In the genomic region with DNA sequence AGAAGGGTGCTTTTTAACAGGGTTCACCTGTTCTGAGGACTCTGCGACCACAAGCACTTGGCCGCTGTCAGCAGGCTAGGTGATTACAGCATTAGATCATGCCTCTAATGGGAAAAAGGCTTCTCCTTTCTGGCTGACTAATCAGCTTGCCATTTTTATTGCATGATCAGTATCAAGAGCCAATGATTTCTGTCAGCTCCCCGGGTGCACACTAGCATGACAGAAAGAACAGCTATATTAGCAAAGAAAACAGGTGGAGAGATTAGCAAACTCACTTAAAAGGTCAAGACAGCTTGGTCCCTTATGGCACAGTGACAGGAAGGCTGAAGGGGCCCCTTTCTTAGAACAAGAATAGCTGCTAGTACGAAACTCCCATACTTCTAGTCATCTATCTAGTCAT, we compare ENCODE assay signal across 7 cellular contexts.
DNase-seq lines count a peak whose midpoint lies in the region; ATAC-seq and TF ChIP-seq lines count a peak whose summit lies in the region.

No MANE protein-coding gene starts in this region.

- no peak for TF ChIP-seq CTCF in fibroblast of lung (conservative IDR thresholded peaks at IDR 0.05 in 1 of 2, IDR thresholded peaks at IDR 0.05 in 1 of 2; ENCODE audit: low read depth in 1 of 2, low read length in 2 of 2)
- TF ChIP-seq CTCF in neural progenitor cell (IDR thresholded peaks at IDR 0.05) = no peak

- no peaks in the 10 kb centered on the region for H3K36me3 Mint-ChIP-seq in neural progenitor cell

- no peak overlapping the region for H3K27ac Mint-ChIP-seq in neural progenitor cell

- ATAC-seq in GM18508 (IDR thresholded peaks at IDR 0.05; ENCODE audit: insufficient read depth, unreplicated experiment) = peak; percentile 40
- ATAC-seq in GM21786 (IDR thresholded peaks at IDR 0.05; ENCODE audit: unreplicated experiment) = peak; percentile 39
- ATAC-seq in GM21526 (IDR thresholded peaks at IDR 0.05; ENCODE audit: low FRiP score, unreplicated experiment) = no peak

- H3K4me3 Mint-ChIP-seq in neural progenitor cell = no peak overlapping the region

- H2AFZ ChIP-seq in fibroblast of lung (ENCODE audit: low read length) (no peak overlapping the region), neural progenitor cell (replicated peaks) (no peak overlapping the region)

- H4K20me1 ChIP-seq in fibroblast of lung (ENCODE audit: control insufficient read depth, extremely low read depth, insufficient read depth, low read length) (no peaks in the 10 kb centered on the region), neural progenitor cell (ENCODE audit: low read depth) (no peaks in the 10 kb centered on the region)

- H3K27me3 ChIP-seq in MG63 (no peaks in the 10 kb centered on the region), fibroblast of lung (ENCODE audit: control insufficient read depth, insufficient read depth, low read length) (no peaks in the 10 kb centered on the region), neural progenitor cell (no peaks in the 10 kb centered on the region)

- H3K4me1 ChIP-seq in fibroblast of lung (ENCODE audit: control insufficient read depth, extremely low read depth, insufficient read depth, low read length) (peaks cover 25% of the 10 kb centered on the region), neural progenitor cell (no peaks in the 10 kb centered on the region)

- H3K36me3 ChIP-seq in MG63 (no peaks in the 10 kb centered on the region), fibroblast of lung (ENCODE audit: control insufficient read depth, insufficient read depth, low read length) (no peaks in the 10 kb centered on the region), neural progenitor cell (no peaks in the 10 kb centered on the region)

- no peak overlapping the region for H3K9ac ChIP-seq in fibroblast of lung (ENCODE audit: insufficient read depth, low read length)
- H3K9ac ChIP-seq in neural progenitor cell = no peak overlapping the region

- H3K4me2 ChIP-seq in fibroblast of lung (ENCODE audit: extremely low read depth, insufficient read depth, low read length) (peak overlapping the region; percentile 28), neural progenitor cell (no peak overlapping the region)

- H3K4me3 ChIP-seq in MG63 (no peak overlapping the region), fibroblast of lung (replicated peaks in 1 of 4; ENCODE audit: control extremely low read depth in 1 of 4, insufficient read depth in 1 of 4, low read depth in 3 of 4, low read length in 4 of 4) (no peak overlapping the region), neural progenitor cell (no peak overlapping the region)

- H3K9me3 ChIP-seq in MG63 = no peaks in the 10 kb centered on the region
- no peaks in the 10 kb centered on the region for H3K9me3 ChIP-seq in fibroblast of lung (ENCODE audit: control insufficient read depth, insufficient read depth, low read depth, low read length)
- H3K9me3 ChIP-seq in neural progenitor cell (ENCODE audit: low read depth) = no peaks in the 10 kb centered on the region

- H3K79me2 ChIP-seq in fibroblast of lung (ENCODE audit: control insufficient read depth, insufficient read depth, low read length) (no peaks in the 10 kb centered on the region), neural progenitor cell (ENCODE audit: low read depth) (no peaks in the 10 kb centered on the region)

- DNase-seq in MG63 = peak; percentile 67
- DNase-seq in fibroblast of lung (ENCODE audit: low read depth in 2 of 2) = peak; percentile 92 to 96
- DNase-seq in hippocampal formation (lab: John Stamatoyannopoulos, UW) = no peak
- no peak for DNase-seq in neural progenitor cell (ENCODE audit: low spot score)

- peaks cover 2% of the 10 kb centered on the region for H3K27me3 Mint-ChIP-seq in neural progenitor cell (ENCODE audit: insufficient read depth, low read depth)

- H3K9me3 Mint-ChIP-seq in neural progenitor cell = no peaks in the 10 kb centered on the region

- H3F3A ChIP-seq in neural progenitor cell (ENCODE audit: low read depth) = no peaks in the 10 kb centered on the region

- H3K27ac ChIP-seq in fibroblast of lung (ENCODE audit: insufficient read depth, low read length) (peak overlapping the region; percentile 22), neural progenitor cell (no peak overlapping the region)

- H3K4me1 Mint-ChIP-seq in neural progenitor cell = no peaks in the 10 kb centered on the region

Comparison
In these comparisons a context has a peak if more than half of its experiments do, and no peak if none do; other contexts are left out.
1. DNase-seq: peak in MG63 (single experiment) and fibroblast of lung (2 of 2); none in hippocampal formation (0 of 2) and neural progenitor cell (single experiment).